20 cellular contexts compared by ENCODE assay signal in genomic region chr6:146664871-146665270, GRCh38.
DNase-seq lines count a peak whose midpoint lies in the region; ATAC-seq and TF ChIP-seq lines count a peak whose summit lies in the region.
"Had no signal": no experiment of that assay in that cellular context is flagged by ENCODE, and none has a peak within 500 bp of the region (broad histone marks: within the 10 kb centered on the region; RNA-seq: fewer than 3 reads in every experiment).

No MANE protein-coding gene starts in this region.

- H3K9me3 Mint-ChIP-seq in activated naive CD8-positive, alpha-beta T cell treated with anti-CD3 and anti-CD28 coated beads for 36 hours: peaks cover 6% of the 10 kb centered on the region

- H3K4ac ChIP-seq in mesenchymal stem cell (ENCODE audit: low read depth in 1 of 2, low read length in 2 of 2): no peak overlapping the region

- H3K4me2 ChIP-seq in GM23248 (ENCODE audit: unreplicated experiment) (no peak overlapping the region), mesenchymal stem cell (ENCODE audit: low read length, poor library complexity, severe bottlenecking) (no peak overlapping the region), smooth muscle cell (peak overlapping the region; percentile 83)

- DNase-seq in GM23248: peak; percentile 6
- DNase-seq in amniotic stem cell (lab: John Stamatoyannopoulos, UW): peak; percentile 0
- peak; percentile 40 for DNase-seq in mesenchymal stem cell
- no peak for DNase-seq in smooth muscle cell (lab: John Stamatoyannopoulos, UW; ENCODE audit: unreplicated experiment)
- no peak for DNase-seq in activated naive CD8-positive, alpha-beta T cell treated with anti-CD3 and anti-CD28 coated beads for 36 hours
- DNase-seq: AML-193; C1 segment of cervical spinal cord; CD8-positive, alpha-beta T cell; GDM1; H7; MG63; NCI-H1048; NCI-H1417 treated with DMSO at 0.1 percent for 48 hours; NCI-H187; NCI-H446; NCI-H526 treated with DMSO at 0.1 percent for 48 hours; OCI-M1 had no signal

- H3K4me1 Mint-ChIP-seq in activated naive CD8-positive, alpha-beta T cell treated with anti-CD3 and anti-CD28 coated beads for 36 hours: no peaks in the 10 kb centered on the region

- no peak overlapping the region for H2BK15ac ChIP-seq in mesenchymal stem cell (ENCODE audit: low read depth, poor library complexity, severe bottlenecking)

- TF ChIP-seq CTCF in smooth muscle cell (IDR thresholded peaks at IDR 0.05; ENCODE audit: borderline replicate concordance, insufficient read depth, poor library complexity, severe bottlenecking): no peak

- H4K91ac ChIP-seq in mesenchymal stem cell (ENCODE audit: low read length): no peak overlapping the region

- H3K14ac ChIP-seq in mesenchymal stem cell (ENCODE audit: low read length in 2 of 2): no peak overlapping the region

- no peak overlapping the region for H3K27ac ChIP-seq in GM23248
- H3K27ac ChIP-seq in mesenchymal stem cell (ENCODE audit: low read length, poor library complexity, severe bottlenecking): no peak overlapping the region
- H3K27ac ChIP-seq in smooth muscle cell (ENCODE audit: low read depth): peak overlapping the region; percentile 99

- H3K36me3 Mint-ChIP-seq in activated naive CD8-positive, alpha-beta T cell treated with anti-CD3 and anti-CD28 coated beads for 36 hours: no peaks in the 10 kb centered on the region
- H3K36me3 Mint-ChIP-seq: CD8-positive, alpha-beta T cell had no signal

- H3K4me3 Mint-ChIP-seq in activated naive CD8-positive, alpha-beta T cell treated with anti-CD3 and anti-CD28 coated beads for 36 hours: no peak overlapping the region
- H3K4me3 Mint-ChIP-seq: CD8-positive, alpha-beta T cell had no signal

- H3K23ac ChIP-seq in mesenchymal stem cell (ENCODE audit: low read length in 2 of 2): no peak overlapping the region

- no peak for ATAC-seq in HG03045 (IDR thresholded peaks at IDR 0.05; ENCODE audit: unreplicated experiment)
- no peak for ATAC-seq in GM21737 (IDR thresholded peaks at IDR 0.05; ENCODE audit: unreplicated experiment)
- ATAC-seq: CD8-positive, alpha-beta T cell; Right ventricle myocardium inferior had no signal

- no peak overlapping the region for H2AK5ac ChIP-seq in mesenchymal stem cell (ENCODE audit: low read length, severe bottlenecking)

- H3F3A ChIP-seq in GM23248 (ENCODE audit: insufficient read depth) (no peaks in the 10 kb centered on the region), smooth muscle cell (ENCODE audit: low read depth) (peaks cover 11% of the 10 kb centered on the region)

- no peak overlapping the region for H2BK120ac ChIP-seq in mesenchymal stem cell (ENCODE audit: low read depth, low read length)

- no peak overlapping the region for H4K8ac ChIP-seq in mesenchymal stem cell (ENCODE audit: low read length)

- H3K79me2 ChIP-seq in GM23248 (ENCODE audit: insufficient read depth): no peaks in the 10 kb centered on the region
- H3K79me2 ChIP-seq in smooth muscle cell (ENCODE audit: low read depth): no peaks in the 10 kb centered on the region

- H3K36me3 ChIP-seq in GM23248 (ENCODE audit: low read depth) (no peaks in the 10 kb centered on the region), mesenchymal stem cell (ENCODE audit: control insufficient read depth in 1 of 2, insufficient read depth in 2 of 2, low read depth in 1 of 2, low read length in 2 of 2) (no peaks in the 10 kb centered on the region), smooth muscle cell (ENCODE audit: low read depth) (no peaks in the 10 kb centered on the region)
- H3K36me3 ChIP-seq: MG63 had no signal

- no peaks in the 10 kb centered on the region for H3K79me1 ChIP-seq in mesenchymal stem cell (replicated peaks; ENCODE audit: low read length, poor library complexity, severe bottlenecking)

- in situ Hi-C loops in GM23248 (cut with MboI): no loop called here

- H3K4me1 ChIP-seq in GM23248 (ENCODE audit: insufficient read depth) (no peaks in the 10 kb centered on the region), mesenchymal stem cell (ENCODE audit: control insufficient read depth, insufficient read depth, low read depth, low read length) (no peaks in the 10 kb centered on the region), smooth muscle cell (ENCODE audit: low read depth) (peaks cover 8% of the 10 kb centered on the region)

- no peak overlapping the region for H3K4me3 ChIP-seq in GM23248
- no peak overlapping the region for H3K4me3 ChIP-seq in mesenchymal stem cell (ENCODE audit: insufficient read depth in 1 of 2, low read depth in 1 of 2, low read length in 2 of 2)
- H3K4me3 ChIP-seq in smooth muscle cell: no peak overlapping the region
- H3K4me3 ChIP-seq: MG63 had no signal

- H3K27me3 ChIP-seq in GM23248 (replicated peaks; ENCODE audit: insufficient read depth) (no peaks in the 10 kb centered on the region), mesenchymal stem cell (ENCODE audit: control insufficient read depth in 1 of 2, insufficient read depth in 1 of 2, low read length in 2 of 2) (no peaks in the 10 kb centered on the region), smooth muscle cell (ENCODE audit: low read depth) (no peaks in the 10 kb centered on the region)
- H3K27me3 ChIP-seq: MG63 had no signal

- H4K20me1 ChIP-seq in GM23248 (ENCODE audit: insufficient read depth) (no peaks in the 10 kb centered on the region), smooth muscle cell (ENCODE audit: low read depth) (no peaks in the 10 kb centered on the region)

- H3K27me3 Mint-ChIP-seq in activated naive CD8-positive, alpha-beta T cell treated with anti-CD3 and anti-CD28 coated beads for 36 hours: no peaks in the 10 kb centered on the region

- H2BK12ac ChIP-seq in mesenchymal stem cell (ENCODE audit: low read length in 2 of 2): no peak overlapping the region

- H3K27ac Mint-ChIP-seq in activated naive CD8-positive, alpha-beta T cell treated with anti-CD3 and anti-CD28 coated beads for 36 hours: no peak overlapping the region
- H3K27ac Mint-ChIP-seq: CD8-positive, alpha-beta T cell had no signal

- H3K18ac ChIP-seq in mesenchymal stem cell (ENCODE audit: low read depth in 1 of 2, low read length in 2 of 2): no peak overlapping the region

- H3K9me3 ChIP-seq in GM23248 (ENCODE audit: low read depth) (no peaks in the 10 kb centered on the region), mesenchymal stem cell (ENCODE audit: control insufficient read depth, low read length) (no peaks in the 10 kb centered on the region), smooth muscle cell (replicated peaks; ENCODE audit: low read depth) (no peaks in the 10 kb centered on the region)
- H3K9me3 ChIP-seq: MG63 had no signal

- WGBS in GM23248 (ENCODE audit: low coverage in 1 of 2, low lambda C conversion rate in 2 of 2, missing lambda C conversion rate in 2 of 2), 2 experiments: 14 to 17% methylated on average over 3 of the region's 3 CpGs
- 40% methylated on average over 3 of the region's 3 CpGs for WGBS in mesenchymal stem cell
- WGBS in smooth muscle cell (ENCODE audit: low lambda C conversion rate): 31% methylated on average over 3 of the region's 3 CpGs

- H2AFZ ChIP-seq in GM23248 (no peak overlapping the region), mesenchymal stem cell (ENCODE audit: low read depth, low read length) (no peak overlapping the region), smooth muscle cell (ENCODE audit: low read depth) (no peak overlapping the region)

- H3K9ac ChIP-seq in GM23248 (no peak overlapping the region), mesenchymal stem cell (ENCODE audit: low read length) (no peak overlapping the region), smooth muscle cell (ENCODE audit: low read depth) (peak overlapping the region; percentile 90)

- H2BK5ac ChIP-seq in mesenchymal stem cell (ENCODE audit: low read depth, low read length, poor library complexity, severe bottlenecking): no peak overlapping the region

- no peaks in the 10 kb centered on the region for H3K9me2 ChIP-seq in GM23248 (ENCODE audit: insufficient read depth)

Comparison
In these comparisons a context has a peak if more than half of its experiments do, and no peak if none do; other contexts are left out.
1. DNase-seq: peak in GM23248 (single experiment), amniotic stem cell (single experiment) and mesenchymal stem cell (single experiment); none in smooth muscle cell (single experiment) and activated naive CD8-positive, alpha-beta T cell treated with anti-CD3 and anti-CD28 coated beads for 36 hours (single experiment).